ENCODE assay signal across 20 cellular contexts in the genomic region with DNA sequence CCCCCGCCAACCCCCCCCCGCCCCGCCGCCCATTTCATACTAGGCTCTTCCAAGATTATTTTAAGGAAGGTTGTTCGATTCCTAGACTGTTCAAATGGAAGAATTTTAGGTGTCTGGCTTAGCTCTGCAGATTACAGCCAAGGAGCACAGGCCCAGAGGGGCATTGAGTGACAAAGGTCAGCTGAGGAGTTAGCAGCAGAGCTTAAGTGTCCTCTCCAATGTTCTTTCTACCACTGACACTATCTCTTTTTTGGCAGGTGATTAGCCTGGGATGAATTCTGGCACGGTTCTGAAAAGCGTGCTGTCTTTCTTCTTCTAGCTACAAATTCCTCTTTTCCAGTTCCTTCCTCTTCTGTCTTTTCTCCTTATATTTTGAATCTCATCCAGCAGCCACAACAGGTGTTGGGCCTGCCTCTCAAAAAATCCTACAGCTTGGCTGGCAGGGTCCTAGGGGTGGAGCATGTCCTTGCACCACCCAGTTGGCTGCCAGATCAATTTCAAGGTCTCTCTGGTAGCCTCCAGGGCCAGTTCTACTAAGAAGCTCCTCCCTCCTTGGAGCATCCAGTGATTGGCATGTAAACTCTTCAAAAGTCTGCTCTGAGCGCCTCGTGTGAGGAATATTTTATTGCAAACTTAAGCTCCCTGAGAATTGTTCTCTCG. TPM values are rescaled to one million over a fixed set of nuclear protein-coding genes. Genes with fewer than 3 reads are reported as not detected.
DNase-seq lines count a peak whose midpoint lies in the region; ATAC-seq, FAIRE-seq and TF ChIP-seq lines count a peak whose summit lies in the region.
"Had no signal": no experiment of that assay in that cellular context is flagged by ENCODE, and none has a peak within 500 bp of the region (broad histone marks: within the 10 kb centered on the region; RNA-seq: fewer than 3 reads in every experiment).

No MANE protein-coding gene starts in this region.

- no peaks in the 10 kb centered on the region for H3K9me3 ChIP-seq in pancreas
- H3K9me3 ChIP-seq: MG63, thoracic aorta had no signal

- H3K36me3 ChIP-seq in pancreas, result no peaks in the 10 kb centered on the region
- H3K36me3 ChIP-seq: BLaER1, MG63, thoracic aorta had no signal

- H3K4me3 ChIP-seq in coronary artery (peak overlapping the region; percentile 20), pancreas (no peak overlapping the region)
- H3K4me3 ChIP-seq: BLaER1, MG63, smooth muscle cell had no signal

- H3K27ac ChIP-seq in coronary artery (peak overlapping the region in 1 of 2 donors; percentile 81), pancreas (peak overlapping the region in 1 of 4 donors; percentile 67)
- H3K27ac ChIP-seq: BLaER1, parathyroid adenoma had no signal

- no peaks in the 10 kb centered on the region for H3K27me3 ChIP-seq in pancreas
- H3K27me3 ChIP-seq: BLaER1, MG63 had no signal

- H3K4me1 ChIP-seq in pancreas, result peaks cover 18 to 28% (median 24%) of the 10 kb centered on the region in 3 donors
- H3K4me1 ChIP-seq: parathyroid adenoma had no signal

- WGBS in pancreas, 2 donors, result 51 to 54% methylated on average over 10 of the region's 10 CpGs

- DNase-seq in NCI-H1105 treated with DMSO at 0.1 percent for 48 hours (lab: John Stamatoyannopoulos, UW) (peak; percentile 20), NCI-H1105 (lab: John Stamatoyannopoulos, UW) (no peak), NCI-H2029 (lab: John Stamatoyannopoulos, UW) (peak; percentile 87), coronary artery (ENCODE audit: low spot score) (no peak), pancreas (peak in 4 of 6 donors; percentile 53 to 83 (median 65)), cerebellar nuclear complex (lab: John Stamatoyannopoulos, UW) (no peak), SIG-M5 treated with dmso at 0.1 percent for 504 hours (lab: John Stamatoyannopoulos, UW; ENCODE audit: unreplicated experiment) (no peak), HuH-7.5 (ENCODE audit: low spot score) (no peak)
- DNase-seq: activated CD4-positive, alpha-beta T cell treated with anti-CD3 and anti-CD28 coated beads for 36 hours; activated CD8-positive, alpha-beta memory T cell treated with anti-CD3 and anti-CD28 coated beads, Interleukin-2, amount 50 U/mL, for 48 hours; dermis blood vessel endothelial cell; MG63; SIG-M5 had no signal

- intact Hi-C loops in pancreas (cut with DNase I), result loop anchor here in 1 of 3 donors (5.0 kb wide), 1 partner anchor 192 kb away; no protein-coding TSS in a partner anchor

- no peak for FAIRE-seq in pancreas (lab: Jason Lieb, UNC)
- FAIRE-seq: frontal cortex, HepG2 had no signal

- no peak for TF ChIP-seq CTCF in coronary artery (IDR thresholded peaks at IDR 0.05)
- no peak for TF ChIP-seq CTCF in pancreas (IDR thresholded peaks at IDR 0.05)

- ATAC-seq in pancreas, result peak; percentile 45 to 77 (median 68)
- ATAC-seq: activated CD4-positive, alpha-beta T cell treated with anti-CD3 and anti-CD28 coated beads for 36 hours had no signal

RNA-seq across cellular contexts. Expression of a gene that starts 23.0 kb away (rescaled TPM):
- 10 to 100 TPM in 1 of 6 donors, 1 to 10 TPM in 5; 4.2 to 10.9 (median 6.1) TPM for total RNA-seq in pancreas
- 1 to 10 TPM; 4.1 to 4.4 TPM for polyA plus RNA-seq in pancreas
- total RNA-seq: A172; activated CD4-positive, alpha-beta T cell treated with anti-CD3 and anti-CD28 coated beads for 36 hours had no signal

RNA-seq across cellular contexts. Expression of a gene that starts 46.1 kb away (rescaled TPM):
- 1 to 10 TPM; 2.2 to 9.5 (median 4.2) TPM for total RNA-seq in pancreas
- polyA plus RNA-seq in pancreas, result 1 to 10 TPM in 1 of 2 donors, under 1 TPM in 1; 0.96 to 1.9 TPM

RNA-seq across cellular contexts. Expression of a gene that starts 49.2 kb away (rescaled TPM):
- 1 to 10 TPM in 5 of 6 donors, under 1 TPM in 1; 0.71 to 4.1 (median 2.2) TPM for total RNA-seq in pancreas
- 1 to 10 TPM; 1.3 to 1.6 TPM for polyA plus RNA-seq in pancreas

Comparison
In these comparisons a context has a peak if more than half of its experiments do, and no peak if none do; other contexts are left out.
1. DNase-seq: peak in NCI-H1105 treated with DMSO at 0.1 percent for 48 hours (single experiment), NCI-H2029 (single experiment) and pancreas (4 of 6); none in NCI-H1105 (single experiment), coronary artery (single experiment), cerebellar nuclear complex (0 of 2), SIG-M5 treated with dmso at 0.1 percent for 504 hours (single experiment) and HuH-7.5 (single experiment).